ENCODE assay signal across 8 cellular contexts in the genomic region with DNA sequence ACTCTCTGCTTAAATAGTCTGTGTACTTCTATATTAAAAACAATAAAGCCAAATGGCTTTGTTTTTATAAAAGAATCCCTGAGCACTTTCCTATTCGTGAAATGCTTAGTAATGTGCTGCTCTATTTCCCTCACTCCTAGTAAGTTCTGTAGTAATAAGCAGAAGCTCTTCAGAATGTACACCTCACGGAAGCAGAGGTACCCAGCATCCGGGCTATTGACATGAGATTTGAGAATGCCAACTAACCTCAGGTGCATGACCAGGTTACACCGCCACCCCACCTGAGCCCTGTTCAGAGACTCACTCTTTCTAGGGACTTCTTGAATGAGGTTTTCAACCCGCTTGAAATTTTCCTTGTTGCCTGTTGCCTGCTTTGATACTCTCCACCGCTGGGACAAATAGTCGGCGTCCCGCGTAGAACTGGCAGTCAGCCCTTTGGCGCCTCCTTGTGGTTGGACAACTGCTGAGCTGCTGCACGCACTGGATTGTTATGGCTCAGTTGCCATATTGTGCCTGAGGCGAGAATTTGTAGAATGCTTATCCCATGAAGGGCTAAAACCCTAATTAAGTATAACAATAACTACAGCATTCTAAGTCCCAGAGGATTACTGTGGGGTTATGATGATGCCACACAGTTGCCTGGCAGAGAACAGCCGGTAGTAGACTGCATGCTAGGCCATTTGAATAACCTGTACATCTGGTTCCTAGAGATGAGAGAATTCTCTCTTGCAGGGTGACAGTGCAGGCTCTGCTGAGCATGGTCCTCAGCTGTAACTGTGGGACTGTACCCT.
A peak's percentile ranks its signal among the peaks of the same experiment; 100 is the strongest.
DNase-seq lines count a peak whose midpoint lies in the region; ATAC-seq, FAIRE-seq and TF ChIP-seq lines count a peak whose summit lies in the region.

No MANE protein-coding gene starts in this region.

- peaks cover 20% of the 10 kb centered on the region for H3K27me3 Mint-ChIP-seq in activated T-helper 17 cell treated with anti-CD3 and anti-CD28 coated beads, Interleukin-2, amount 50 U/mL, for 72 hours

- TF ChIP-seq CTCF in foreskin keratinocyte (conservative IDR thresholded peaks at IDR 0.05) = peak; percentile 99
- TF ChIP-seq CTCF in ovary (IDR thresholded peaks at IDR 0.05) = peak in 1 of 3 donors; percentile 12
- peak; percentile 95 to 99 for TF ChIP-seq CTCF in tibial artery (IDR thresholded peaks at IDR 0.05)

- H3K4me1 ChIP-seq in foreskin keratinocyte = no peaks in the 10 kb centered on the region
- no peaks in the 10 kb centered on the region for H3K4me1 ChIP-seq in ovary (ENCODE audit: insufficient read depth)
- H3K4me1 ChIP-seq in tibial artery = peaks cover 0 to 10% (median 0%) of the 10 kb centered on the region in 4 donors

- H3K9me3 Mint-ChIP-seq in activated T-helper 17 cell treated with anti-CD3 and anti-CD28 coated beads, Interleukin-2, amount 50 U/mL, for 72 hours = no peaks in the 10 kb centered on the region

- no peaks in the 10 kb centered on the region for H3K9me3 ChIP-seq in ovary
- no peaks in the 10 kb centered on the region for H3K9me3 ChIP-seq in tibial artery

- TF ChIP-seq EP300 in ovary (IDR thresholded peaks at IDR 0.05) = no peak

- H3K27ac Mint-ChIP-seq in activated T-helper 17 cell treated with anti-CD3 and anti-CD28 coated beads, Interleukin-2, amount 50 U/mL, for 72 hours = no peak overlapping the region

- no peak for FAIRE-seq in RCC 7860 (lab: Jason Lieb, UNC)

- H3K36me3 Mint-ChIP-seq in activated T-helper 17 cell treated with anti-CD3 and anti-CD28 coated beads, Interleukin-2, amount 50 U/mL, for 72 hours (ENCODE audit: low read depth) = no peaks in the 10 kb centered on the region

- H3K4me1 Mint-ChIP-seq in activated T-helper 17 cell treated with anti-CD3 and anti-CD28 coated beads, Interleukin-2, amount 50 U/mL, for 72 hours = peaks cover 5% of the 10 kb centered on the region

- 19 to 25% (median 25%) methylated on average over 14 of the region's 14 CpGs for WGBS in ovary, 3 donors

- H3K36me3 ChIP-seq in ovary = no peaks in the 10 kb centered on the region
- H3K36me3 ChIP-seq in tibial artery = no peaks in the 10 kb centered on the region

- H3K27me3 ChIP-seq in foreskin keratinocyte (no peaks in the 10 kb centered on the region), ovary (no peaks in the 10 kb centered on the region), tibial artery (no peaks in the 10 kb centered on the region)

- DNase-seq in Daoy (ENCODE audit: low read depth) (peak; percentile 90), HUDEP-2 (lab: John Stamatoyannopoulos, UW; ENCODE audit: unreplicated experiment in 76 of 76) (peak in 75 of 76 experiments; percentile 20 to 94 (median 72)), RCC 7860 (ENCODE audit: low spot score) (peak; percentile 49), foreskin keratinocyte (peak; percentile 71 to 90), ovary (peak; percentile 13 to 58 (median 31)), tibial artery (peak; percentile 74 to 86)

- TF ChIP-seq POLR2A in ovary (IDR thresholded peaks at IDR 0.05) = no peak

- H3K4me3 ChIP-seq in ovary (no peak overlapping the region), tibial artery (no peak overlapping the region)

- H3K27ac ChIP-seq in foreskin keratinocyte (no peak overlapping the region), ovary (no peak overlapping the region), tibial artery (no peak overlapping the region)

- ATAC-seq in GM21526 (IDR thresholded peaks at IDR 0.05; ENCODE audit: low FRiP score, unreplicated experiment) (peak; percentile 93), foreskin keratinocyte (peak; percentile 91)
- ATAC-seq in activated T-helper 17 cell treated with anti-CD3 and anti-CD28 coated beads, Interleukin-2, amount 50 U/mL, for 72 hours (replicated peaks) = peak; percentile 90

- H3K4me3 Mint-ChIP-seq in activated T-helper 17 cell treated with anti-CD3 and anti-CD28 coated beads, Interleukin-2, amount 50 U/mL, for 72 hours = peak overlapping the region; percentile 4

- intact Hi-C loops in ovary (cut with DNase I) = no loop called here
- intact Hi-C loops in tibial artery (cut with DNase I; ENCODE audit: low total_unique reads) = loop anchor here (5.0 kb wide), 2 partner anchors 513 to 718 kb away; no protein-coding TSS in a partner anchor

Comparison
In these comparisons a context has a peak if more than half of its experiments do, and no peak if none do; other contexts are left out.
1. DNase-seq: peak in every context shown above with its lines; median percentile 90 in Daoy; 80 in foreskin keratinocyte; 80 in tibial artery; 72 in HUDEP-2; 49 in RCC 7860; 31 in ovary.